Comparison of ENCODE assay signal across 1 cellular context in genomic region chr1:88145752-88146151, GRCh38.
TF ChIP-seq lines count a peak whose summit lies in the region.

No MANE protein-coding gene starts in this region.

TF ChIP-seq in HepG2, 621 proteins besides CTCF, POLR2A, EP300 and RAD21 (continued from another document):
- TF ChIP-seq AHDC1 (CRISPR knock-in tag; IDR thresholded peaks at IDR 0.05; ENCODE audit: borderline replicate concordance) (peak; percentile 30; the same call in 1 of the 2 replicates), PRPF4 (IDR thresholded peaks at IDR 0.05; ENCODE audit: low read depth, low read length, poor library complexity, severe bottlenecking) (no peak), TFE3 (CRISPR knock-in tag; IDR thresholded peaks at IDR 0.05) (no peak), NR2F1 (CRISPR knock-in tag; IDR thresholded peaks at IDR 0.05) (no peak), ZNF574 (CRISPR knock-in tag; IDR thresholded peaks at IDR 0.05) (no peak)
